ENCODE assay signal across 24 cellular contexts in genomic region chr6:45553730-45554344, GRCh38.
DNase-seq lines count a peak whose midpoint lies in the region; ATAC-seq and TF ChIP-seq lines count a peak whose summit lies in the region.
"Had no signal": no experiment of that assay in that cellular context is flagged by ENCODE, and none has a peak within 500 bp of the region (broad histone marks: within the 10 kb centered on the region; RNA-seq: fewer than 3 reads in every experiment).

No MANE protein-coding gene starts in this region.

- POLR2A ChIA-PET in CD8-positive, alpha-beta memory T cell (lab: Charles Lee): no interaction called here
- POLR2A ChIA-PET in HEK293 (lab: Yijun Ruan, JAX): no interaction called here
- POLR2A ChIA-PET in naive thymus-derived CD4-positive, alpha-beta T cell (lab: Charles Lee): interaction anchor here (0.8 kb wide), 1 partner anchor 11 kb away, joined by 4 read pairs; no protein-coding TSS in a partner anchor

- H3K27me3 ChIP-seq in CD8-positive, alpha-beta memory T cell (ENCODE audit: insufficient read depth, low read length, poor library complexity, severe bottlenecking): no peaks in the 10 kb centered on the region
- H3K27me3 ChIP-seq in naive thymus-derived CD4-positive, alpha-beta T cell (ENCODE audit: control insufficient read depth in 2 of 2, insufficient read depth in 2 of 2, low read length in 2 of 2): no peaks in the 10 kb centered on the region
- no peaks in the 10 kb centered on the region for H3K27me3 ChIP-seq in upper lobe of right lung
- H3K27me3 ChIP-seq: BE2C, MG63, neutrophil, sigmoid colon, thyroid gland had no signal

- TF ChIP-seq CTCF in HEK293 (tag by site-specific recombination; IDR thresholded peaks at IDR 0.05) (no peak), upper lobe of right lung (IDR thresholded peaks at IDR 0.05) (no peak)

- intact Hi-C loops in activated T-helper 2 cell treated with anti-CD3 and anti-CD28 coated beads, Interferon-gamma antibody, Interleukin-2, Interleukin-4, amounts not matched to agents 10 μg/mL and 5 μg/mL and 100 μg/mL, durations not matched to agents 14 hours and 24 hours and 36 hours (cut with micrococcal nuclease): no loop called here
- intact Hi-C loops in naive thymus-derived CD4-positive, alpha-beta T cell (cut with micrococcal nuclease): loop anchor here in 1 of 2 donors (2.0 kb wide), 1 partner anchor 33 kb away; no protein-coding TSS in a partner anchor
- intact Hi-C loops in upper lobe of right lung (cut with DNase I): no loop called here

- no peak overlapping the region for H3K27ac ChIP-seq in CD8-positive, alpha-beta memory T cell (ENCODE audit: low read depth, low read length)
- H3K27ac ChIP-seq in HEK293 (ENCODE audit: extremely low read depth, low read depth, low read length) (no peak overlapping the region), upper lobe of right lung (no peak overlapping the region)
- no peak overlapping the region for H3K27ac ChIP-seq in naive thymus-derived CD4-positive, alpha-beta T cell (ENCODE audit: low read depth, low read length)
- H3K27ac ChIP-seq: KMS-11, neutrophil, prostate gland, sigmoid colon, SK-N-MC, thyroid gland had no signal

- DNase-seq in CD8-positive, alpha-beta memory T cell: no peak
- no peak for DNase-seq in activated T-helper 2 cell treated with anti-CD3 and anti-CD28 coated beads, Interferon-gamma antibody, Interleukin-2, Interleukin-4, amounts not matched to agents 10 μg/mL and 5 μg/mL and 100 μg/mL, durations not matched to agents 14 hours and 24 hours and 36 hours (ENCODE audit: low spot score)
- DNase-seq in naive thymus-derived CD4-positive, alpha-beta T cell: no peak
- DNase-seq in upper lobe of right lung (no peak), DMS 273 treated with DMSO at 0.1 percent for 48 hours (lab: John Stamatoyannopoulos, UW) (no peak), left lobe of liver (ENCODE audit: low spot score) (no peak)
- DNase-seq: activated CD8-positive, alpha-beta memory T cell treated with anti-CD3 and anti-CD28 coated beads, Interleukin-2, amount 50 U/mL, for 48 hours; activated effector memory CD4-positive, alpha-beta T cell treated with anti-CD3 and anti-CD28 coated beads, Interleukin-2, amount 50 U/mL, for 16 hours; BE2C; glutamatergic neuron; MG63; NCI-H1105 treated with DMSO at 0.1 percent for 48 hours; NCI-H187 treated with DMSO at 0.1 percent for 48 hours; NCI-H2171; sigmoid colon; stimulated activated CD4-positive, alpha-beta T cell treated with anti-CD3 and anti-CD28 coated beads, Interleukin-12 subunit alpha, Interleukin-12 subunit beta, amount 100 ng/mL, for 4 hours; stimulated activated CD4-positive, alpha-beta T cell treated with anti-CD3 and anti-CD28 coated beads, Interleukin-2, amount 100 ng/mL, for 48 hours; thyroid gland had no signal

- H3K27ac Mint-ChIP-seq in CD8-positive, alpha-beta memory T cell: peak overlapping the region in 5 of 8 donors; percentile 0 to 35 (median 13)
- peak overlapping the region; percentile 5 for H3K27ac Mint-ChIP-seq in activated T-helper 2 cell treated with anti-CD3 and anti-CD28 coated beads, Interferon-gamma antibody, Interleukin-2, Interleukin-4, amounts not matched to agents 10 μg/mL and 5 μg/mL and 100 μg/mL, durations not matched to agents 14 hours and 24 hours and 36 hours
- H3K27ac Mint-ChIP-seq in naive thymus-derived CD4-positive, alpha-beta T cell: peak overlapping the region in 1 of 9 donors; percentile 23
- H3K27ac Mint-ChIP-seq: dendritic cell treated with granulocyte-macrophage colony-stimulating factor and Interleukin-4, amounts not matched to agents 40 ng/mL and 50 ng/mL, for 4 days had no signal

- CTCF ChIA-PET in CD8-positive, alpha-beta memory T cell (lab: Charles Lee): no interaction called here
- CTCF ChIA-PET in HEK293 (lab: Yijun Ruan, JAX): interaction anchor here (0.5 to 1.3 kb wide), 2 partner anchors 161 to 864 kb away, joined by 3 to 10 read pairs; no protein-coding TSS in a partner anchor
- CTCF ChIA-PET in naive thymus-derived CD4-positive, alpha-beta T cell (lab: Charles Lee): no interaction called here

- ATAC-seq in naive thymus-derived CD4-positive, alpha-beta T cell: peak; percentile 16
- ATAC-seq in upper lobe of right lung (no peak), left lobe of liver (no peak)

- H3K36me3 ChIP-seq in CD8-positive, alpha-beta memory T cell (ENCODE audit: insufficient read depth, low read length): no peaks in the 10 kb centered on the region
- H3K36me3 ChIP-seq in HEK293 (ENCODE audit: control insufficient read depth in 2 of 2, insufficient read depth in 1 of 2, low read length in 2 of 2): no peaks in the 10 kb centered on the region
- H3K36me3 ChIP-seq in naive thymus-derived CD4-positive, alpha-beta T cell (ENCODE audit: control insufficient read depth in 2 of 3, insufficient read depth in 3 of 3, low read length in 3 of 3): no peaks in the 10 kb centered on the region
- H3K36me3 ChIP-seq in upper lobe of right lung: no peaks in the 10 kb centered on the region
- H3K36me3 ChIP-seq: BE2C, MG63, neutrophil, prostate gland, sigmoid colon, thyroid gland had no signal

- no peaks in the 10 kb centered on the region for H3K4me1 ChIP-seq in CD8-positive, alpha-beta memory T cell (ENCODE audit: insufficient read depth, low read length)
- H3K4me1 ChIP-seq in HEK293 (ENCODE audit: control insufficient read depth, insufficient read depth, low read length): peaks cover 14% of the 10 kb centered on the region; the same call in 1 of the 2 replicates
- no peaks in the 10 kb centered on the region for H3K4me1 ChIP-seq in naive thymus-derived CD4-positive, alpha-beta T cell (ENCODE audit: control insufficient read depth in 2 of 2, insufficient read depth in 2 of 2, low read length in 2 of 2)
- no peaks in the 10 kb centered on the region for H3K4me1 ChIP-seq in upper lobe of right lung
- H3K4me1 ChIP-seq: BE2C had no signal

- H3K36me3 Mint-ChIP-seq in CD8-positive, alpha-beta memory T cell: peaks cover 0 to 7% (median 0%) of the 10 kb centered on the region in 3 donors
- H3K36me3 Mint-ChIP-seq in activated T-helper 2 cell treated with anti-CD3 and anti-CD28 coated beads, Interferon-gamma antibody, Interleukin-2, Interleukin-4, amounts not matched to agents 10 μg/mL and 5 μg/mL and 100 μg/mL, durations not matched to agents 14 hours and 24 hours and 36 hours (ENCODE audit: low read depth): peaks cover 36% of the 10 kb centered on the region
- peaks cover 0 to 2% (median 0%) of the 10 kb centered on the region in 5 donors for H3K36me3 Mint-ChIP-seq in naive thymus-derived CD4-positive, alpha-beta T cell

- H3K9me3 Mint-ChIP-seq in CD8-positive, alpha-beta memory T cell: no peaks in the 10 kb centered on the region
- no peaks in the 10 kb centered on the region for H3K9me3 Mint-ChIP-seq in activated T-helper 2 cell treated with anti-CD3 and anti-CD28 coated beads, Interferon-gamma antibody, Interleukin-2, Interleukin-4, amounts not matched to agents 10 μg/mL and 5 μg/mL and 100 μg/mL, durations not matched to agents 14 hours and 24 hours and 36 hours
- peaks cover 0 to 2% (median 0%) of the 10 kb centered on the region in 11 donors for H3K9me3 Mint-ChIP-seq in naive thymus-derived CD4-positive, alpha-beta T cell
- H3K9me3 Mint-ChIP-seq: dendritic cell treated with granulocyte-macrophage colony-stimulating factor and Interleukin-4, amounts not matched to agents 40 ng/mL and 50 ng/mL, for 4 days had no signal

- peaks cover 0 to 3% of the 10 kb centered on the region in 2 donors for H3K27me3 Mint-ChIP-seq in CD8-positive, alpha-beta memory T cell
- no peaks in the 10 kb centered on the region for H3K27me3 Mint-ChIP-seq in activated T-helper 2 cell treated with anti-CD3 and anti-CD28 coated beads, Interferon-gamma antibody, Interleukin-2, Interleukin-4, amounts not matched to agents 10 μg/mL and 5 μg/mL and 100 μg/mL, durations not matched to agents 14 hours and 24 hours and 36 hours (ENCODE audit: low read depth)
- no peaks in the 10 kb centered on the region for H3K27me3 Mint-ChIP-seq in naive thymus-derived CD4-positive, alpha-beta T cell
- H3K27me3 Mint-ChIP-seq: dendritic cell treated with granulocyte-macrophage colony-stimulating factor and Interleukin-4, amounts not matched to agents 40 ng/mL and 50 ng/mL, for 4 days had no signal

- H3K4me3 Mint-ChIP-seq in CD8-positive, alpha-beta memory T cell: no peak overlapping the region
- H3K4me3 Mint-ChIP-seq in activated T-helper 2 cell treated with anti-CD3 and anti-CD28 coated beads, Interferon-gamma antibody, Interleukin-2, Interleukin-4, amounts not matched to agents 10 μg/mL and 5 μg/mL and 100 μg/mL, durations not matched to agents 14 hours and 24 hours and 36 hours (ENCODE audit: low read depth): no peak overlapping the region
- no peak overlapping the region for H3K4me3 Mint-ChIP-seq in naive thymus-derived CD4-positive, alpha-beta T cell
- H3K4me3 Mint-ChIP-seq: dendritic cell treated with granulocyte-macrophage colony-stimulating factor and Interleukin-4, amounts not matched to agents 40 ng/mL and 50 ng/mL, for 4 days had no signal

- no peaks in the 10 kb centered on the region for H3K9me3 ChIP-seq in CD8-positive, alpha-beta memory T cell (ENCODE audit: low read length)
- H3K9me3 ChIP-seq in HEK293 (ENCODE audit: control insufficient read depth, insufficient read depth, low read depth, low read length) (no peaks in the 10 kb centered on the region), upper lobe of right lung (no peaks in the 10 kb centered on the region)
- H3K9me3 ChIP-seq in naive thymus-derived CD4-positive, alpha-beta T cell (ENCODE audit: control insufficient read depth in 2 of 3, low read length in 3 of 3): no peaks in the 10 kb centered on the region
- H3K9me3 ChIP-seq: BE2C, MG63, neutrophil, prostate gland, sigmoid colon, thyroid gland had no signal

- H3K4me3 ChIP-seq in CD8-positive, alpha-beta memory T cell (ENCODE audit: low read length): no peak overlapping the region
- no peak overlapping the region for H3K4me3 ChIP-seq in HEK293 (ENCODE audit: low read depth, low read length)
- H3K4me3 ChIP-seq in naive thymus-derived CD4-positive, alpha-beta T cell (ENCODE audit: low read length): no peak overlapping the region
- H3K4me3 ChIP-seq in upper lobe of right lung: no peak overlapping the region
- H3K4me3 ChIP-seq: MG63, prostate gland, sigmoid colon, SK-N-MC, thyroid gland had no signal

- peaks cover 5 to 42% (median 18%) of the 10 kb centered on the region in 3 donors for H3K4me1 Mint-ChIP-seq in CD8-positive, alpha-beta memory T cell
- peaks cover 56% of the 10 kb centered on the region for H3K4me1 Mint-ChIP-seq in activated T-helper 2 cell treated with anti-CD3 and anti-CD28 coated beads, Interferon-gamma antibody, Interleukin-2, Interleukin-4, amounts not matched to agents 10 μg/mL and 5 μg/mL and 100 μg/mL, durations not matched to agents 14 hours and 24 hours and 36 hours (ENCODE audit: low read depth)
- H3K4me1 Mint-ChIP-seq in naive thymus-derived CD4-positive, alpha-beta T cell: peaks cover 6 to 25% (median 7%) of the 10 kb centered on the region in 7 donors

TF ChIP-seq in HEK293, 187 proteins besides CTCF, POLR2A, EP300 and RAD21 (continues in another document):
- peak; percentile 77 for TF ChIP-seq ZFHX2 (tag by site-specific recombination; conservative IDR thresholded peaks at IDR 0.05)
- TF ChIP-seq ZNF274 (IDR thresholded peaks at IDR 0.05; ENCODE audit: low read length): no peak
- TF ChIP-seq ZNF274 (tag by site-specific recombination; IDR thresholded peaks at IDR 0.05; ENCODE audit: borderline replicate concordance): 0 out of 2 replicates have a peak, but pooled peaks have one; percentile 33
- peak; percentile 37; the same call in 1 of the 2 replicates for TF ChIP-seq ZNF707 (tag by site-specific recombination; IDR thresholded peaks at IDR 0.05)
